19 cellular contexts compared by ENCODE assay signal in the genomic region with DNA sequence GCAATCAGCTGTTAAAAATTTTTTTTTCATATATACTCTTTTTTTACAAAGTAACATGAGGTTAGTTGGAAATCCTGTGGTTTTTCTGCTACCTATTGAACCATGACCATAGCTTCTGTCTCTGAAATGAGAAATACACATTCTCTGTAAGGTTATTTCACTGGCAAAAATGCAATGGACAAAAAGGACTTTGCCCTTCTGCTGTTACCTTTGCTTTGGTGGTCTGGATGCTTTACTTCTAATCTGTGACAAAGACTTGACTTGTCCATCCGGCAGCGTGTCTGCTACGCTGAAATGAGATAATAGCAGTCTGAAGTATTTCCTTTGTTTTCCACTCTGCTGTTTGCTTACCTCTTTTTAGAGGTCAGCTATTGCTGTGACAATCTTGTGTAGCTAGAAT.
DNase-seq lines count a peak whose midpoint lies in the region; ATAC-seq, FAIRE-seq and TF ChIP-seq lines count a peak whose summit lies in the region.
"Had no signal": no experiment of that assay in that cellular context is flagged by ENCODE, and none has a peak within 500 bp of the region (broad histone marks: within the 10 kb centered on the region; RNA-seq: fewer than 3 reads in every experiment).

No MANE protein-coding gene starts in this region.

- H3K9me3 Mint-ChIP-seq in type B pancreatic cell = no peaks in the 10 kb centered on the region
- peaks cover 3% of the 10 kb centered on the region for H3K9me3 Mint-ChIP-seq in activated CD8-positive, alpha-beta T cell treated with anti-CD3 and anti-CD28 coated beads for 36 hours

- DNase-seq in NCI-H2107 treated with DMSO at 0.1 percent for 48 hours (lab: John Stamatoyannopoulos, UW; ENCODE audit: unreplicated experiment) (peak; percentile 2), NCI-H2107 (lab: John Stamatoyannopoulos, UW) (no peak), NCI-H82 (lab: John Stamatoyannopoulos, UW) (peak; percentile 46), bronchial epithelial cell (ENCODE audit: low read depth) (peak; percentile 26), type B pancreatic cell (ENCODE audit: extremely low spot score, unreplicated experiment) (no peak), lower leg skin (ENCODE audit: low spot score in 2 of 2) (no peak), MV-4-11 (lab: John Stamatoyannopoulos, UW) (no peak)
- no peak for DNase-seq in activated CD8-positive, alpha-beta T cell treated with anti-CD3 and anti-CD28 coated beads for 36 hours
- DNase-seq: 8988T; activated CD4-positive, alpha-beta T cell treated with anti-CD3 and anti-CD28 coated beads, Interleukin-2, amount 50 U/mL, for 4 hours; glutamatergic neuron; GM23248; left lung; nephron progenitor cell; NK-92 treated with Interleukin-12 subunit alpha and Interleukin-12 subunit beta, amount 100 ng/mL, for 24 hours; SW 1271; tibial artery had no signal

- no peak for TF ChIP-seq POLR2A in lower leg skin (IDR thresholded peaks at IDR 0.05)

- WGBS in lower leg skin, 2 donors = 40 to 62% methylated on average over 3 of the region's 3 CpGs

- CTCF ChIA-PET in activated CD8-positive, alpha-beta T cell treated with anti-CD3 and anti-CD28 coated beads for 36 hours (lab: Charles Lee) = no interaction called here

- intact Hi-C loops in lower leg skin (cut with DNase I; ENCODE audit: low total_unique reads) = no loop called here
- intact Hi-C loops in activated CD8-positive, alpha-beta T cell treated with anti-CD3 and anti-CD28 coated beads for 36 hours (cut with micrococcal nuclease) = no loop called here

- TF ChIP-seq CTCF in bronchial epithelial cell (IDR thresholded peaks at IDR 0.05; ENCODE audit: insufficient read depth, low read length, severe bottlenecking) = no peak
- TF ChIP-seq CTCF in type B pancreatic cell (conservative IDR thresholded peaks at IDR 0.05) = no peak
- TF ChIP-seq CTCF in lower leg skin (IDR thresholded peaks at IDR 0.05) = no peak
- TF ChIP-seq CTCF in activated CD8-positive, alpha-beta T cell treated with anti-CD3 and anti-CD28 coated beads for 36 hours (IDR thresholded peaks at IDR 0.05) = no peak

- peak overlapping the region; percentile 34 for H3K27ac Mint-ChIP-seq in type B pancreatic cell
- no peak overlapping the region for H3K27ac Mint-ChIP-seq in activated CD8-positive, alpha-beta T cell treated with anti-CD3 and anti-CD28 coated beads for 36 hours
- H3K27ac Mint-ChIP-seq: activated T-helper 2 cell treated with anti-CD3 and anti-CD28 coated beads, Interferon-gamma antibody, Interleukin-2, Interleukin-4, amounts not matched to agents 10 μg/mL and 5 μg/mL and 100 μg/mL, durations not matched to agents 14 hours and 24 hours and 36 hours; nephron progenitor cell had no signal

- no peaks in the 10 kb centered on the region for H3K27me3 ChIP-seq in bronchial epithelial cell (ENCODE audit: control insufficient read depth, insufficient read depth, low read length)
- H3K27me3 ChIP-seq: breast epithelium, left lung, tibial artery had no signal

- no peak for ATAC-seq in activated CD8-positive, alpha-beta T cell treated with anti-CD3 and anti-CD28 coated beads for 36 hours
- ATAC-seq: left lung had no signal

- H3K4me3 Mint-ChIP-seq in type B pancreatic cell = no peak overlapping the region
- H3K4me3 Mint-ChIP-seq in activated CD8-positive, alpha-beta T cell treated with anti-CD3 and anti-CD28 coated beads for 36 hours = no peak overlapping the region
- H3K4me3 Mint-ChIP-seq: nephron progenitor cell had no signal

- H3K27me3 Mint-ChIP-seq in type B pancreatic cell = no peaks in the 10 kb centered on the region
- H3K27me3 Mint-ChIP-seq in activated CD8-positive, alpha-beta T cell treated with anti-CD3 and anti-CD28 coated beads for 36 hours = no peaks in the 10 kb centered on the region

- H3K4me3 ChIP-seq in bronchial epithelial cell (ENCODE audit: low read depth, low read length) = no peak overlapping the region
- no peak overlapping the region for H3K4me3 ChIP-seq in lower leg skin (ENCODE audit: low read depth, poor library complexity, severe bottlenecking)
- H3K4me3 ChIP-seq: breast epithelium, GM23248, left lung, tibial artery had no signal

- FAIRE-seq in bronchial epithelial cell (lab: Jason Lieb, UNC) = no peak

- no peaks in the 10 kb centered on the region for H3K36me3 Mint-ChIP-seq in type B pancreatic cell
- H3K36me3 Mint-ChIP-seq in activated CD8-positive, alpha-beta T cell treated with anti-CD3 and anti-CD28 coated beads for 36 hours (ENCODE audit: low read depth) = no peaks in the 10 kb centered on the region

- POLR2A ChIA-PET in activated CD8-positive, alpha-beta T cell treated with anti-CD3 and anti-CD28 coated beads for 36 hours (lab: Charles Lee) = no interaction called here

- H3K36me3 ChIP-seq in bronchial epithelial cell (ENCODE audit: control insufficient read depth, insufficient read depth, low read length) = no peaks in the 10 kb centered on the region
- H3K36me3 ChIP-seq: breast epithelium, left lung, tibial artery had no signal

- H3K4me1 Mint-ChIP-seq in type B pancreatic cell (ENCODE audit: unreplicated experiment) = peaks cover 8% of the 10 kb centered on the region
- H3K4me1 Mint-ChIP-seq in activated CD8-positive, alpha-beta T cell treated with anti-CD3 and anti-CD28 coated beads for 36 hours (ENCODE audit: low read depth) = no peaks in the 10 kb centered on the region

Comparison
In these comparisons a context has a peak if more than half of its experiments do, and no peak if none do; other contexts are left out.
1. DNase-seq: peak in NCI-H2107 treated with DMSO at 0.1 percent for 48 hours (single experiment), NCI-H82 (single experiment) and bronchial epithelial cell (single experiment); none in NCI-H2107 (single experiment), type B pancreatic cell (single experiment), lower leg skin (0 of 2), activated CD8-positive, alpha-beta T cell treated with anti-CD3 and anti-CD28 coated beads for 36 hours (single experiment) and MV-4-11 (single experiment).